ENCODE assay signal across 1 cellular context in genomic region chr2:200272320-200272719, GRCh38.
TF ChIP-seq lines count a peak whose summit lies in the region.

No MANE protein-coding gene starts in this region.

TF ChIP-seq in HepG2, 621 proteins besides CTCF, POLR2A, EP300 and RAD21 (continued from another document):
- TF ChIP-seq AHDC1 (CRISPR knock-in tag; IDR thresholded peaks at IDR 0.05; ENCODE audit: borderline replicate concordance) (peak; percentile 25; the same call in 1 of the 2 replicates), GFI1 (CRISPR knock-in tag; IDR thresholded peaks at IDR 0.05; ENCODE audit: borderline replicate concordance) (peak; percentile 28; the same call in 1 of the 2 replicates), DMAP1 (CRISPR knock-in tag; IDR thresholded peaks at IDR 0.05) (no peak), PRDM15 (CRISPR knock-in tag; IDR thresholded peaks at IDR 0.05) (peak; percentile 76; the same call in 1 of the 2 replicates), HNF4G (IDR thresholded peaks at IDR 0.05; ENCODE audit: borderline replicate concordance, low read depth, low read length) (peak; percentile 64; the same call in 1 of the 2 replicates), HNF4G (CRISPR knock-in tag; IDR thresholded peaks at IDR 0.05; ENCODE audit: borderline replicate concordance, low read depth) (no peak), ZNF891 (CRISPR knock-in tag; IDR thresholded peaks at IDR 0.05) (no peak), PHF21A (CRISPR knock-in tag; IDR thresholded peaks at IDR 0.05) (no peak), NCOR1 (IDR thresholded peaks at IDR 0.05; ENCODE audit: borderline replicate concordance, low read length) (peak; percentile 59; the same call in 1 of the 2 replicates), TAF15 (IDR thresholded peaks at IDR 0.05; ENCODE audit: low read depth, low read length, poor library complexity, severe bottlenecking) (no peak), ATF2 (CRISPR knock-in tag; IDR thresholded peaks at IDR 0.05) (no peak)
